ENCODE assay signal across 7 cellular contexts in the genomic region with DNA sequence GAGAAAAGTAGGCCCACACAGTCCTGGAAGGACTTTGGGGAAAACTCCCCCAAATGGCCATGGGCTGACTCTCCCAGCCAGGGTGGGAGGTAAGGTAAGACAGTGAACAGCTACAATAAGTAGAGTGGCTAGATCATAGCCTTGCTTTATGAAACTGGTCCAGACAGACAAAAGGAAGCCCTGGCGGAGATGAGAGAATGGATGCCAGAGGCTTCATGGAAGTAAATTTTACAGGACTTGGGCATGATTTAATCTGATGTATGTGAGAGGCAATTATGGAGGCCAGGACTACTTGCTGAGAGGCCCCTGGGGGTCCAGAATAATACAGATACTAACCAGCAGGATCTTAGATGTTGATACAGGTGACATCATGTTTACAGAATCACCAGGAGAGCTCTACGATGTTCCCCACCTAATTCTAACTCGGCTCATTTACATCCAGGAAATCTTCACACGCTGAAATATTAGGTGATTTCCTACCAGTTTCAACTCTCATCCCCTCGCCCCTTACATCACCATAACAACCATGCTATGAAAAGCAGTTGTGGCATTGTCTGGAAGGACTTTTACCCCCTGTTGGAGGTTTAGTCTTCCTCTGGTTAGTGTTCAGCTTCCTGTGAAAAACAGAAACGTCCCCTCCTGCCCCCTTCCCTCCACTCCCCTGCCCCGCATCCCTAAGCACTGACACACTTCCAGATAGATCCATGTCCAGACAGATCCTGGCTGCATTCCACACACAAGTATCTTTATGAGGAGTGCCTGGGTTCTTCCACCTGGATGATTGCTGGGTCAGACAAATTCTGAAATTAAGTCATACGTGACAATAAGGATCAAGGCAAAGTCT. TPM values are rescaled to one million over a fixed set of nuclear protein-coding genes. Genes with fewer than 3 reads are reported as not detected.
DNase-seq lines count a peak whose midpoint lies in the region; ATAC-seq, FAIRE-seq and TF ChIP-seq lines count a peak whose summit lies in the region.

No MANE protein-coding gene starts in this region.

- peak overlapping the region in 1 of 3 experiments; percentile 17 for H3K4me3 Mint-ChIP-seq in nephron

- peak; percentile 58 for ATAC-seq in GM18502 (IDR thresholded peaks at IDR 0.05; ENCODE audit: poor library complexity, unreplicated experiment)
- peak; percentile 44 for ATAC-seq in HG02973 (IDR thresholded peaks at IDR 0.05; ENCODE audit: unreplicated experiment)

- peaks cover 11% of the 10 kb centered on the region for H3K4me1 Mint-ChIP-seq in nephron

- H3K27ac ChIP-seq in A673 (ENCODE audit: low read depth, low read length, poor library complexity, severe bottlenecking), result no peak overlapping the region

- H3K27me3 ChIP-seq in A673 (replicated peaks; ENCODE audit: insufficient read depth, low read depth, low read length, poor library complexity), result no peaks in the 10 kb centered on the region

- peak overlapping the region; percentile 72 to 96 (median 83) for H3K27ac Mint-ChIP-seq in nephron

- no peaks in the 10 kb centered on the region for H3K9me3 ChIP-seq in A673 (ENCODE audit: low read depth, low read length, poor library complexity, severe bottlenecking)

- no peak overlapping the region for H3K4me3 ChIP-seq in A673 (ENCODE audit: low read depth, low read length, poor library complexity, severe bottlenecking)

- intact Hi-C loops in A673 (cut with micrococcal nuclease; ENCODE audit: unreplicated experiment), result no loop called here

- CTCF ChIA-PET in A673 (lab: Charles Lee), result no interaction called here

- H3K36me3 Mint-ChIP-seq in nephron (ENCODE audit: low read depth), result no peaks in the 10 kb centered on the region

- no TSS peak for BruUV-seq in A673 (replicated peaks; lab: Mats Ljungman, UMichigan)

- H3K27me3 Mint-ChIP-seq in nephron (ENCODE audit: low read depth), result peaks cover 5% of the 10 kb centered on the region

- POLR2A ChIA-PET in A673 (lab: Charles Lee; ENCODE audit: low non-redundant PET), result no interaction called here

- TF ChIP-seq CTCF in nephron (IDR thresholded peaks at IDR 0.05; ENCODE audit: unreplicated experiment in 3 of 3) (no peak), A673 (conservative IDR thresholded peaks at IDR 0.05; ENCODE audit: low read depth, low read length) (no peak)

- no peak for FAIRE-seq in RCC 7860 (lab: Jason Lieb, UNC)

- H3K9me3 Mint-ChIP-seq in nephron, result no peaks in the 10 kb centered on the region

- DNase-seq in RCC 7860 (ENCODE audit: low spot score) (peak; percentile 13), AG20443 (ENCODE audit: low spot score) (no peak), pons (ENCODE audit: low spot score) (no peak), A673 (ENCODE audit: low spot score) (no peak)

- no peaks in the 10 kb centered on the region for H3K4me1 ChIP-seq in A673 (ENCODE audit: insufficient read depth, low read length, poor library complexity, severe bottlenecking)

- no peaks in the 10 kb centered on the region for H3K36me3 ChIP-seq in A673 (ENCODE audit: insufficient read depth, low read length, poor library complexity, severe bottlenecking)

RNA-seq across cellular contexts. Expression of gene NT5DC3, which starts 39.5 kb away (rescaled TPM):
- 18.2 and 19.7 TPM in 2 replicates for total RNA-seq in A673 (2021)

RNA-seq across cellular contexts. Expression of gene HSP90B1, which starts 49.7 kb away (rescaled TPM):
- 955 and 970 TPM in 2 replicates for total RNA-seq in A673 (2021)
